Comparison of ENCODE assay signal across 21 cellular contexts in the genomic region with DNA sequence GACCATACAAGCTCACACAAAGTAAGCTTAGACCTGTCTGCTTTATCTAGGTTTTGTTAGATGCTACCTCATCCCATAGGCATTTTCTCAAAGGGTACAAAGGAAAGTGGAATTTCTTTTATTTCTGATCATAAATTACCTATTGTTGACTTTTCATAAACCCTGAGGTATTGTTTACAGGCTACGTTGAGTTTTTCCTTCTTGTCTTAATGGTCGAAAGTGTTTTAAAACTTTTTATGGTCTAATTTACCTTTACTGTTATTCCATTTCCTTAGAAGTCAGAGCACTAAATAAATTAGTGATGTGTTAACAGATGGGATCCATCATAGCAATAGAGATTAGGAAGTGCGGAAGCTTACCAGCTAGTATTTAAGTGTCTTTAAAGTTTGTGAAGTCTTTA.
"Had no signal": no experiment of that assay in that cellular context is flagged by ENCODE, and none has a peak within 500 bp of the region (broad histone marks: within the 10 kb centered on the region; RNA-seq: fewer than 3 reads in every experiment).

No MANE protein-coding gene starts in this region.

- DNase-seq: colonic mucosa; cortex of kidney; dermis blood vessel endothelial cell; dorsolateral prefrontal cortex; effector CD4-positive, alpha-beta T cell; effector CD8-positive, alpha-beta T cell; effector memory CD4-positive, alpha-beta T cell; effector memory CD8-positive, alpha-beta T cell; endodermal cell; erythroblast; esophagus squamous epithelium; foreskin fibroblast; foreskin melanocyte; gastrocnemius medialis; glutamatergic neuron; head of caudate nucleus; heart left ventricle; heart right ventricle had no signal

- ATAC-seq: effector memory CD8-positive, alpha-beta T cell; esophagus mucosa; foreskin keratinocyte; gastrocnemius medialis; gastroesophageal sphincter; heart left ventricle; heart right ventricle had no signal
